In genomic region chr10:122854648-122855047, GRCh38 we compare ENCODE assay signal across 2 cellular contexts.
TF ChIP-seq lines count a peak whose summit lies in the region.

No MANE protein-coding gene starts in this region.

TF ChIP-seq in IMR-90, 13 proteins besides CTCF, POLR2A, EP300 and RAD21 (continued from another document):
- TF ChIP-seq CHD1 (IDR thresholded peaks at IDR 0.05; ENCODE audit: low read depth, low read length) (no peak), FOS (IDR thresholded peaks at IDR 0.05; ENCODE audit: low read depth, low read length) (peak; percentile 33; the same call in 1 of the 2 replicates), CEBPB (IDR thresholded peaks at IDR 0.05; ENCODE audit: low read depth, low read length) (peak; percentile 57), RFX5 (IDR thresholded peaks at IDR 0.05; ENCODE audit: low read depth, low read length) (no peak)

TF ChIP-seq in HEK293T, 16 proteins besides CTCF, POLR2A, EP300 and RAD21 (continued from another document):
- TF ChIP-seq PKNOX1 (IDR thresholded peaks at IDR 0.05) (no peak), L3MBTL2 (conservative IDR thresholded peaks at IDR 0.05) (no peak), NFRKB (IDR thresholded peaks at IDR 0.05) (no peak)
